23 cellular contexts compared by ENCODE assay signal in genomic region chr21:25029580-25029979, GRCh38.
A peak's percentile ranks its signal among the peaks of the same experiment; 100 is the strongest.
DNase-seq lines count a peak whose midpoint lies in the region; ATAC-seq and FAIRE-seq lines count a peak whose summit lies in the region.
"Had no signal": no experiment of that assay in that cellular context is flagged by ENCODE, and none has a peak within 500 bp of the region (broad histone marks: within the 10 kb centered on the region; RNA-seq: fewer than 3 reads in every experiment).

No MANE protein-coding gene starts in this region.

- H3K4me1 Mint-ChIP-seq in activated naive CD4-positive, alpha-beta T cell treated with anti-CD3 and anti-CD28 coated beads for 36 hours (ENCODE audit: low read depth): no peaks in the 10 kb centered on the region
- H3K4me1 Mint-ChIP-seq: CD14-positive monocyte had no signal

- peak; percentile 46 for FAIRE-seq in endometrium (lab: Jason Lieb, UNC)
- FAIRE-seq: A549 had no signal

- no peak for DNase-seq in NCI-H1105 treated with DMSO at 0.1 percent for 48 hours (lab: John Stamatoyannopoulos, UW)
- no peak for DNase-seq in germinal center (ENCODE audit: low spot score)
- DNase-seq in activated naive CD4-positive, alpha-beta T cell treated with anti-CD3 and anti-CD28 coated beads for 36 hours: no peak
- DNase-seq: GDM1, GOT3, KBM-7, MM.1S, NCI-H1092 treated with DMSO at 0.1 percent for 48 hours, NCI-H2029 treated with DMSO at 0.1 percent for 48 hours, NCI-H226, NCI-H510A treated with DMSO at 0.1 percent for 48 hours, NCI-H748 treated with DMSO at 0.1 percent for 48 hours, Peyer's patch, SJCRH30 had no signal

- intact Hi-C loops in activated naive CD4-positive, alpha-beta T cell treated with anti-CD3 and anti-CD28 coated beads for 36 hours (cut with micrococcal nuclease): no loop called here

- no peaks in the 10 kb centered on the region for H3K36me3 Mint-ChIP-seq in activated naive CD4-positive, alpha-beta T cell treated with anti-CD3 and anti-CD28 coated beads for 36 hours (ENCODE audit: low read depth)
- H3K36me3 Mint-ChIP-seq: CD14-positive monocyte had no signal

- no peak overlapping the region for H3K27ac Mint-ChIP-seq in activated naive CD4-positive, alpha-beta T cell treated with anti-CD3 and anti-CD28 coated beads for 36 hours
- H3K27ac Mint-ChIP-seq: B cell; CD14-positive monocyte; T-helper 1 cell treated with Interleukin-12 subunit alpha and Interleukin-12 subunit beta and Interleukin-4 antibody, amounts not matched to agents 30 μg/mL and 1 μg/mL, for 36 hours had no signal

- H3K9me3 Mint-ChIP-seq in activated naive CD4-positive, alpha-beta T cell treated with anti-CD3 and anti-CD28 coated beads for 36 hours: no peaks in the 10 kb centered on the region

- CTCF ChIA-PET in activated naive CD4-positive, alpha-beta T cell treated with anti-CD3 and anti-CD28 coated beads for 36 hours (lab: Charles Lee): no interaction called here

- peak; percentile 48 for ATAC-seq in GM18511 (IDR thresholded peaks at IDR 0.05; ENCODE audit: unreplicated experiment)
- ATAC-seq in GM19395 (IDR thresholded peaks at IDR 0.05; ENCODE audit: unreplicated experiment): peak; percentile 56
- peak; percentile 53 for ATAC-seq in HG03025 (IDR thresholded peaks at IDR 0.05; ENCODE audit: low FRiP score, unreplicated experiment)
- ATAC-seq: A549, HCT116 had no signal

- H3K4me3 Mint-ChIP-seq in activated naive CD4-positive, alpha-beta T cell treated with anti-CD3 and anti-CD28 coated beads for 36 hours: no peak overlapping the region
- H3K4me3 Mint-ChIP-seq: B cell; CD14-positive monocyte; T-helper 1 cell treated with Interleukin-12 subunit alpha and Interleukin-12 subunit beta and Interleukin-4 antibody, amounts not matched to agents 30 μg/mL and 1 μg/mL, for 36 hours had no signal

- no peaks in the 10 kb centered on the region for H3K27me3 Mint-ChIP-seq in activated naive CD4-positive, alpha-beta T cell treated with anti-CD3 and anti-CD28 coated beads for 36 hours (ENCODE audit: low read depth)
- H3K27me3 Mint-ChIP-seq: B cell had no signal
